ENCODE assay signal across 9 cellular contexts in the genomic region with DNA sequence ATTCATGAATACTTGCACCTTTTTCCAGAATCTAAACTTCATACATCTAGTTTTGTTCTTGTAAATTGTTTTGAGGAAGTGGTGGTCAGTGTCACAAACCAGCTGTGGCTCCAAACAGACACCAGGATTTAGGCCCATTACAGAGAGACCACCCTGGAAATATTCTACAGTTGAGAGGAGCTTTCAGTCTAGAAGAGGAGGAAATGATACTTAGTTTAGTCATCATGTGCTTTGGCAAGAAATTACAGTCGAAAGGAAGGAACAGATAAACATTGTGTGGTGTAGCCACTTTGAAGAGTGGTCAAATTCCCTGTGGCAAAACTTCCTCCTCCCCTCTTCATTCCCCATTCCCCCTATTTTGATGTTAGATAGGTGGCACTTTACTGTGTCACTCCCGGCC. TPM values are rescaled to one million over a fixed set of nuclear protein-coding genes. Genes with fewer than 3 reads are reported as not detected.
DNase-seq lines count a peak whose midpoint lies in the region; ATAC-seq, FAIRE-seq and TF ChIP-seq lines count a peak whose summit lies in the region.
"Had no signal": no experiment of that assay in that cellular context is flagged by ENCODE, and none has a peak within 500 bp of the region (broad histone marks: within the 10 kb centered on the region; RNA-seq: fewer than 3 reads in every experiment).

No MANE protein-coding gene starts in this region.

- H3K27ac Mint-ChIP-seq in activated naive CD4-positive, alpha-beta T cell treated with anti-CD3 and anti-CD28 coated beads, Interleukin-2, amount 10 ng/mL, durations not matched to agents 7 days and 5 days, result no peak overlapping the region
- H3K27ac Mint-ChIP-seq: B cell had no signal

- H3K4me1 Mint-ChIP-seq in activated naive CD4-positive, alpha-beta T cell treated with anti-CD3 and anti-CD28 coated beads, Interleukin-2, amount 10 ng/mL, durations not matched to agents 7 days and 5 days, result peaks cover 14% of the 10 kb centered on the region
- H3K4me1 Mint-ChIP-seq: B cell had no signal

- H3K4me1 ChIP-seq in left ventricle myocardium inferior (peaks cover 46% of the 10 kb centered on the region), right atrium auricular region (peaks cover 0 to 8% of the 10 kb centered on the region in 2 donors), esophagus squamous epithelium (peaks cover 0 to 59% (median 38%) of the 10 kb centered on the region in 3 donors), upper lobe of right lung (peaks cover 42% of the 10 kb centered on the region)

- FAIRE-seq in urothelium cell line (lab: Jason Lieb, UNC), result no peak

- WGBS in esophagus squamous epithelium, 2 donors, result 4 to 22% methylated on average over 2 of the region's 2 CpGs

- H3K4me3 ChIP-seq in left ventricle myocardium inferior, result no peak overlapping the region
- H3K4me3 ChIP-seq in right atrium auricular region, result no peak overlapping the region
- no peak overlapping the region for H3K4me3 ChIP-seq in NB4 (ENCODE audit: low read depth, low read length)
- no peak overlapping the region for H3K4me3 ChIP-seq in esophagus squamous epithelium
- no peak overlapping the region for H3K4me3 ChIP-seq in upper lobe of right lung

- no peaks in the 10 kb centered on the region for H3K27me3 ChIP-seq in left ventricle myocardium inferior (ENCODE audit: low read depth)
- H3K27me3 ChIP-seq in right atrium auricular region, result no peaks in the 10 kb centered on the region
- H3K27me3 ChIP-seq in esophagus squamous epithelium, result no peaks in the 10 kb centered on the region
- no peaks in the 10 kb centered on the region for H3K27me3 ChIP-seq in upper lobe of right lung

- CTCF ChIA-PET in activated naive CD4-positive, alpha-beta T cell treated with anti-CD3 and anti-CD28 coated beads, Interleukin-2, amount 10 ng/mL, durations not matched to agents 7 days and 5 days (lab: Charles Lee), result no interaction called here

- H3K36me3 ChIP-seq in left ventricle myocardium inferior (no peaks in the 10 kb centered on the region), right atrium auricular region (no peaks in the 10 kb centered on the region), esophagus squamous epithelium (no peaks in the 10 kb centered on the region), upper lobe of right lung (no peaks in the 10 kb centered on the region)

- H3K9me3 Mint-ChIP-seq in activated naive CD4-positive, alpha-beta T cell treated with anti-CD3 and anti-CD28 coated beads, Interleukin-2, amount 10 ng/mL, durations not matched to agents 7 days and 5 days, result no peaks in the 10 kb centered on the region

- TF ChIP-seq POLR2A in NB4 (IDR thresholded peaks at IDR 0.05; ENCODE audit: extremely low read depth, insufficient read length) (no peak), esophagus squamous epithelium (IDR thresholded peaks at IDR 0.05) (no peak)

- H3K4me3 Mint-ChIP-seq in activated naive CD4-positive, alpha-beta T cell treated with anti-CD3 and anti-CD28 coated beads, Interleukin-2, amount 10 ng/mL, durations not matched to agents 7 days and 5 days, result no peak overlapping the region
- H3K4me3 Mint-ChIP-seq: B cell had no signal

- DNase-seq in left ventricle myocardium inferior, result no peak
- no peak for DNase-seq in right atrium auricular region (ENCODE audit: low spot score)
- peak; percentile 88 for DNase-seq in NB4 (ENCODE audit: low read depth)
- no peak for DNase-seq in esophagus squamous epithelium (lab: John Stamatoyannopoulos, UW)
- no peak for DNase-seq in upper lobe of right lung
- DNase-seq in NCI-H128 (lab: John Stamatoyannopoulos, UW; ENCODE audit: unreplicated experiment), result no peak
- no peak for DNase-seq in urothelium cell line (ENCODE audit: low spot score)
- no peak for DNase-seq in activated naive CD4-positive, alpha-beta T cell treated with anti-CD3 and anti-CD28 coated beads, Interleukin-2, amount 10 ng/mL, durations not matched to agents 7 days and 5 days

- TF ChIP-seq CTCF in left ventricle myocardium inferior (IDR thresholded peaks at IDR 0.05; ENCODE audit: borderline replicate concordance) (no peak), right atrium auricular region (IDR thresholded peaks at IDR 0.05) (no peak), NB4 (IDR thresholded peaks at IDR 0.05; ENCODE audit: low read depth, low read length) (no peak), esophagus squamous epithelium (IDR thresholded peaks at IDR 0.05) (no peak), upper lobe of right lung (IDR thresholded peaks at IDR 0.05) (no peak)

- H3K27me3 Mint-ChIP-seq in activated naive CD4-positive, alpha-beta T cell treated with anti-CD3 and anti-CD28 coated beads, Interleukin-2, amount 10 ng/mL, durations not matched to agents 7 days and 5 days, result no peaks in the 10 kb centered on the region

- H3K9me3 ChIP-seq in left ventricle myocardium inferior (replicated peaks), result no peaks in the 10 kb centered on the region
- no peaks in the 10 kb centered on the region for H3K9me3 ChIP-seq in right atrium auricular region
- H3K9me3 ChIP-seq in esophagus squamous epithelium, result no peaks in the 10 kb centered on the region
- H3K9me3 ChIP-seq in upper lobe of right lung, result no peaks in the 10 kb centered on the region

- intact Hi-C loops in left ventricle myocardium inferior (cut with micrococcal nuclease), result no loop called here
- intact Hi-C loops in esophagus squamous epithelium (cut with DNase I), result no loop called here
- intact Hi-C loops in upper lobe of right lung (cut with DNase I), result no loop called here

- H3K36me3 Mint-ChIP-seq in activated naive CD4-positive, alpha-beta T cell treated with anti-CD3 and anti-CD28 coated beads, Interleukin-2, amount 10 ng/mL, durations not matched to agents 7 days and 5 days, result no peaks in the 10 kb centered on the region

- H3K27ac ChIP-seq in left ventricle myocardium inferior (replicated peaks), result peak overlapping the region; percentile 71
- no peak overlapping the region for H3K27ac ChIP-seq in right atrium auricular region
- peak overlapping the region; percentile 14 to 63 (median 44) for H3K27ac ChIP-seq in esophagus squamous epithelium
- H3K27ac ChIP-seq in upper lobe of right lung, result peak overlapping the region; percentile 1

- ATAC-seq in upper lobe of right lung, result peak; percentile 54

RNA-seq across cellular contexts. Expression of a gene that starts 15.7 kb away (rescaled TPM):
- total RNA-seq in left ventricle myocardium inferior (5.5 TPM), right atrium auricular region (1 to 10 TPM; 6.3 to 7.1 TPM), esophagus squamous epithelium (10 to 100 TPM in 2 of 4 donors, 1 to 10 TPM in 2; 6.7 to 19.1 (median 10.8) TPM), upper lobe of right lung (19.5 TPM)

Comparison
In these comparisons a context has a peak if more than half of its experiments do, and no peak if none do; other contexts are left out.
1. H3K27ac ChIP-seq: peak in left ventricle myocardium inferior (single experiment), esophagus squamous epithelium (4 of 4) and upper lobe of right lung (single experiment); none in right atrium auricular region (0 of 2).